In genomic region chr1:12617901-12618660, GRCh38 we compare ENCODE assay signal across 1 cellular context.
TF ChIP-seq lines count a peak whose summit lies in the region.

Gene DHRS3 (minus strand): TSS chr1:12618210. CDS start chr1:12617348, 862 bp downstream.

TF ChIP-seq in HepG2, 621 proteins besides CTCF, POLR2A, EP300 and RAD21 (continued from another document and continues in another):
- TF ChIP-seq HMGXB3 (CRISPR knock-in tag; IDR thresholded peaks at IDR 0.05; ENCODE audit: borderline replicate concordance), result no peak
- TF ChIP-seq MTA1 (CRISPR knock-in tag; IDR thresholded peaks at IDR 0.05; ENCODE audit: borderline replicate concordance), result 0 out of 2 replicates have a peak, but pooled peaks have one; percentile 72
- no peak for TF ChIP-seq ZSCAN29 (CRISPR knock-in tag; conservative IDR thresholded peaks at IDR 0.05)
- no peak for TF ChIP-seq ZNF460 (CRISPR knock-in tag; IDR thresholded peaks at IDR 0.05; ENCODE audit: borderline replicate concordance)
- TF ChIP-seq KLF16 (CRISPR knock-in tag; IDR thresholded peaks at IDR 0.05), result no peak; a peak in 1 of 4 replicates
- TF ChIP-seq PCBP1 (IDR thresholded peaks at IDR 0.05; ENCODE audit: borderline replicate concordance, low read depth, low read length), result 0 out of 2 replicates have a peak, but pooled peaks have one; percentile 16
- TF ChIP-seq ZBTB10 (CRISPR knock-in tag; IDR thresholded peaks at IDR 0.05; ENCODE audit: borderline replicate concordance), result no peak
- no peak for TF ChIP-seq ZNF335 (CRISPR knock-in tag; IDR thresholded peaks at IDR 0.05)
- TF ChIP-seq ARID4A (CRISPR knock-in tag; IDR thresholded peaks at IDR 0.05; ENCODE audit: borderline replicate concordance), result no peak
- TF ChIP-seq FOSL1 (CRISPR knock-in tag; IDR thresholded peaks at IDR 0.05; ENCODE audit: borderline replicate concordance), result 0 out of 2 replicates have a peak, but pooled peaks have one; percentile 37
- TF ChIP-seq ZNF34 (CRISPR knock-in tag; IDR thresholded peaks at IDR 0.05; ENCODE audit: borderline replicate concordance), result no peak
- TF ChIP-seq TFAP4 (IDR thresholded peaks at IDR 0.05; ENCODE audit: borderline replicate concordance, low read depth), result no peak
- TF ChIP-seq ZC3H4 (CRISPR knock-in tag; IDR thresholded peaks at IDR 0.05; ENCODE audit: borderline replicate concordance), result peak; percentile 71
- TF ChIP-seq KDM5A (IDR thresholded peaks at IDR 0.05; ENCODE audit: borderline replicate concordance, low read length), result no peak; the same call in 1 of the 2 replicates
- no peak for TF ChIP-seq GABPA (IDR thresholded peaks at IDR 0.05; ENCODE audit: low read depth, low read length)
- peak; percentile 7; the same call in 1 of the 2 replicates for TF ChIP-seq GABPA (CRISPR knock-in tag; IDR thresholded peaks at IDR 0.05; ENCODE audit: low read depth)
- no peak for TF ChIP-seq ZNF253 (CRISPR knock-in tag; IDR thresholded peaks at IDR 0.05; ENCODE audit: borderline replicate concordance)
- TF ChIP-seq MAX (IDR thresholded peaks at IDR 0.05), result no peak; the same call in 1 of the 2 replicates
- TF ChIP-seq ZNF850 (CRISPR knock-in tag; conservative IDR thresholded peaks at IDR 0.05), result no peak
- TF ChIP-seq ZMAT3 (CRISPR knock-in tag; conservative IDR thresholded peaks at IDR 0.05), result peak; percentile 61; the same call in 1 of the 2 replicates
- TF ChIP-seq FOXA1 (IDR thresholded peaks at IDR 0.05), result no peak
- TF ChIP-seq FOXA1 (CRISPR knock-in tag; IDR thresholded peaks at IDR 0.05), result peak; percentile 46; the same call in 1 of the 2 replicates
- no peak for TF ChIP-seq SCMH1 (CRISPR knock-in tag; IDR thresholded peaks at IDR 0.05; ENCODE audit: borderline replicate concordance)
- TF ChIP-seq FOXP4 (CRISPR knock-in tag; IDR thresholded peaks at IDR 0.05), result peak; percentile 66; the same call in 1 of the 2 replicates
- TF ChIP-seq BRD4 (CRISPR knock-in tag; IDR thresholded peaks at IDR 0.05), result no peak; the same call in 1 of the 2 replicates
- TF ChIP-seq RARG (CRISPR knock-in tag; IDR thresholded peaks at IDR 0.05; ENCODE audit: low read depth), result no peak
- no peak for TF ChIP-seq SIX1 (CRISPR knock-in tag; IDR thresholded peaks at IDR 0.05; ENCODE audit: borderline replicate concordance)
- TF ChIP-seq NR2C2 (CRISPR knock-in tag; IDR thresholded peaks at IDR 0.05; ENCODE audit: borderline replicate concordance), result no peak
- no peak for TF ChIP-seq RORA (CRISPR knock-in tag; IDR thresholded peaks at IDR 0.05)
- no peak for TF ChIP-seq BHLHE40 (IDR thresholded peaks at IDR 0.05; ENCODE audit: low read length)
- TF ChIP-seq ZNF256 (CRISPR knock-in tag; conservative IDR thresholded peaks at IDR 0.05), result no peak
- peak; percentile 89 for TF ChIP-seq TAF15 (IDR thresholded peaks at IDR 0.05; ENCODE audit: low read depth, low read length, poor library complexity, severe bottlenecking)
- no peak for TF ChIP-seq ZNF816 (CRISPR knock-in tag; IDR thresholded peaks at IDR 0.05; ENCODE audit: borderline replicate concordance)
- TF ChIP-seq ZNF432 (CRISPR knock-in tag; IDR thresholded peaks at IDR 0.05; ENCODE audit: borderline replicate concordance), result no peak
- TF ChIP-seq ZNF598 (CRISPR knock-in tag; IDR thresholded peaks at IDR 0.05; ENCODE audit: borderline replicate concordance), result peak; percentile 15; the same call in 1 of the 2 replicates
- no peak for TF ChIP-seq SNAPC4 (CRISPR knock-in tag; IDR thresholded peaks at IDR 0.05)
- TF ChIP-seq HOXA9 (CRISPR knock-in tag; IDR thresholded peaks at IDR 0.05; ENCODE audit: borderline replicate concordance), result 0 out of 2 replicates have a peak, but pooled peaks have one; percentile 30
- no peak; the same call in 1 of the 2 replicates for TF ChIP-seq ZNF784 (CRISPR knock-in tag; IDR thresholded peaks at IDR 0.05; ENCODE audit: borderline replicate concordance)
